ENCODE assay signal across 20 cellular contexts in genomic region chr9:37392272-37392671, GRCh38.
"Had no signal": no experiment of that assay in that cellular context is flagged by ENCODE, and none has a peak within 500 bp of the region (broad histone marks: within the 10 kb centered on the region; RNA-seq: fewer than 3 reads in every experiment).

No MANE protein-coding gene starts in this region.

- H3K27ac Mint-ChIP-seq: activated CD8-positive, alpha-beta T cell treated with anti-CD3 and anti-CD28 coated beads for 36 hours; activated naive CD4-positive, alpha-beta T cell treated with anti-CD3 and anti-CD28 coated beads, Interleukin-2, amount 50 U/mL, for 24 hours; nephron; progenitor cell of endocrine pancreas had no signal

- H3K9me3 ChIP-seq: right atrium auricular region had no signal

- DNase-seq: activated B cell treated with CpG ODN at 0.5 μM for 24 hours; activated CD4-positive, alpha-beta T cell treated with anti-CD3 and anti-CD28 coated beads for 48 hours; activated CD8-positive, alpha-beta T cell treated with anti-CD3 and anti-CD28 coated beads for 36 hours; activated effector memory CD4-positive, alpha-beta T cell treated with anti-CD3 and anti-CD28 coated beads, Interleukin-2, amount 50 U/mL, for 16 hours; activated T-cell treated with anti-CD3 and anti-CD28 coated beads, Interleukin-2, amount 50 U/mL, for 48 hours; caudate nucleus; kidney glomerular epithelial cell; mesenchymal stem cell; stimulated activated CD4-positive, alpha-beta T cell treated with anti-CD3 and anti-CD28 coated beads, Interleukin-15, amount 100 ng/mL, for 24 hours; stimulated activated CD4-positive, alpha-beta T cell treated with anti-CD3 and anti-CD28 coated beads, Interleukin-4, amount 100 ng/mL, for 24 hours; stimulated activated naive CD4-positive, alpha-beta T cell; substantia nigra; trophoblast cell had no signal

- H3K4me3 Mint-ChIP-seq: activated B cell treated with CpG ODN at 0.5 μM for 24 hours; activated CD8-positive, alpha-beta T cell treated with anti-CD3 and anti-CD28 coated beads for 36 hours; activated naive CD4-positive, alpha-beta T cell treated with anti-CD3 and anti-CD28 coated beads, Interleukin-2, amount 50 U/mL, for 24 hours; nephron had no signal

- H3K79me2 ChIP-seq: hepatocyte had no signal

- H3K4me2 ChIP-seq: hepatocyte had no signal

- H3K36me3 ChIP-seq: right atrium auricular region had no signal

- H2AFZ ChIP-seq: hepatocyte had no signal

- H3K4me3 ChIP-seq: hepatocyte, right atrium auricular region, skin epidermis had no signal

- H3K36me3 Mint-ChIP-seq: activated naive CD4-positive, alpha-beta T cell treated with anti-CD3 and anti-CD28 coated beads, Interleukin-2, amount 50 U/mL, for 24 hours had no signal

- H3K27me3 Mint-ChIP-seq: activated B cell treated with CpG ODN at 0.5 μM for 24 hours; activated CD8-positive, alpha-beta T cell treated with anti-CD3 and anti-CD28 coated beads for 36 hours; activated naive CD4-positive, alpha-beta T cell treated with anti-CD3 and anti-CD28 coated beads, Interleukin-2, amount 50 U/mL, for 24 hours had no signal

- H3K4me1 ChIP-seq: right atrium auricular region had no signal

- ATAC-seq: activated CD8-positive, alpha-beta T cell treated with anti-CD3 and anti-CD28 coated beads for 36 hours; esophagus mucosa had no signal

- H3K9me3 Mint-ChIP-seq: activated B cell treated with CpG ODN at 0.5 μM for 24 hours; activated CD8-positive, alpha-beta T cell treated with anti-CD3 and anti-CD28 coated beads for 36 hours; activated naive CD4-positive, alpha-beta T cell treated with anti-CD3 and anti-CD28 coated beads, Interleukin-2, amount 50 U/mL, for 24 hours; nephron had no signal

- H3K27me3 ChIP-seq: hepatocyte, right atrium auricular region had no signal

- H3K4me1 Mint-ChIP-seq: activated naive CD4-positive, alpha-beta T cell treated with anti-CD3 and anti-CD28 coated beads, Interleukin-2, amount 50 U/mL, for 24 hours; nephron had no signal

- H3K27ac ChIP-seq: hepatocyte, right atrium auricular region, skin epidermis had no signal
